In the genomic region with DNA sequence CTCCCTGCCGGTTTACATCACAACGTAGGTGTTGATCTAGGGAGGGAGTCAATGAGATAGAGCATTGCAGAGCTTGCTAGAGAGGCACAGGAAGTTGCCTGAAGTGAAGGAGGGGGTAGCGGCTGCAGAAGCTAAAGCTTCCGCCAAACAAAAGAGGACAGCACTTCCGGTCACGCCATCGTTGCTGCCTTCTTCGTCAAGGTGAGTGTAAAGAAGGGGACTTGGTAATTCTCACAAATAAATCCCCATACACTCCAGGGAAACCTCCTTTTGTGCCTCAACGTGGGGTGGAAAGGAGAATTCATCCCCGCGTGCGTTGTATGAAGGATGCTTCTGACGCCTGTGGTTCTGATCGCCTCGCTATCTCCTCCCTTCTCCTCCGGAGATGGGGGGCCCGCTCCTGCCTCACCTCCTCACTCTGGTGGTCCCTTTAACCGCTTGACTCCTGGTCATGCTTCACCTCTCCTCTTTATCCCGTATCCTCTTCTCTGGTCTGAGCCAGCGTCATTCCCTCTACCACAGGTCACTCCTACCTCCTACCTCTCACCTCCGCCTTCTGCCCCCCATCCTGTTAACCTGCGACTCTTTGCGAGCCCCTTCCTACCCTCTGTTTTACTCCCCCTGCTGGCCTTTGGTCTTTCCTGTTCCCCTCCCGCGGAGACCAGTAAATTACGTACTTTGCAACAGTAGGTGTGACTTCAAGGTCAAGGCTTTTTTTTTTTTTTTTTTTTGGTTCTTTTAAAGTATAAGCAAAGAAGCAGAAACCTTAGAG, we compare ENCODE assay signal across 8 cellular contexts. TPM values are rescaled to one million over a fixed set of nuclear protein-coding genes. Genes with fewer than 3 reads are reported as not detected.
DNase-seq lines count a peak whose midpoint lies in the region; TF ChIP-seq lines count a peak whose summit lies in the region.

No MANE protein-coding gene starts in this region.

- H3K36me3 ChIP-seq in iPS-15b (ENCODE audit: control insufficient read depth, insufficient read depth, low read length) = no peaks in the 10 kb centered on the region
- no peaks in the 10 kb centered on the region for H3K36me3 ChIP-seq in skeletal muscle satellite cell (ENCODE audit: insufficient read depth, low read length)

- H3K9me3 ChIP-seq in iPS-15b (ENCODE audit: control insufficient read depth, insufficient read depth, low read length) (no peaks in the 10 kb centered on the region), skeletal muscle satellite cell (replicated peaks; ENCODE audit: low read length) (no peaks in the 10 kb centered on the region)

- H3K9ac ChIP-seq in iPS-15b (ENCODE audit: low read depth, low read length) (peak overlapping the region; percentile 88), skeletal muscle satellite cell (ENCODE audit: low read depth, low read length) (peak overlapping the region; percentile 83)

- DNase-seq in G401 (ENCODE audit: low spot score) (peak; percentile 88), H4 (ENCODE audit: low spot score) (peak; percentile 79), NAMALWA (ENCODE audit: low spot score) (peak; percentile 85), T-helper 2 cell (peak in 4 of 5 experiments; percentile 4 to 87 (median 43)), astrocyte of the spinal cord (ENCODE audit: low read depth, low spot score) (peak; percentile 62), NCI-H1694 (lab: John Stamatoyannopoulos, UW) (no peak)

- no peak for TF ChIP-seq CTCF in astrocyte of the spinal cord (IDR thresholded peaks at IDR 0.05; ENCODE audit: low read depth, low read length)

- peak overlapping the region; percentile 77 for H3K4me2 ChIP-seq in skeletal muscle satellite cell (ENCODE audit: low read length)

- no peaks in the 10 kb centered on the region for H3K27me3 ChIP-seq in iPS-15b (ENCODE audit: control insufficient read depth, insufficient read depth, low read length)
- H3K27me3 ChIP-seq in skeletal muscle satellite cell (ENCODE audit: control insufficient read depth, insufficient read depth, low read length) = peaks cover 4% of the 10 kb centered on the region

- H3K4me1 ChIP-seq in iPS-15b (ENCODE audit: control insufficient read depth, insufficient read depth, low read length) (no peaks in the 10 kb centered on the region), skeletal muscle satellite cell (ENCODE audit: control insufficient read depth, insufficient read depth, low read length) (no peaks in the 10 kb centered on the region)

- peak overlapping the region; percentile 73 for H3K4me3 ChIP-seq in astrocyte of the spinal cord (ENCODE audit: low read depth, low read length)
- peak overlapping the region; percentile 86 for H3K4me3 ChIP-seq in iPS-15b (ENCODE audit: low read depth, low read length)
- H3K4me3 ChIP-seq in skeletal muscle satellite cell (ENCODE audit: low read length) = peak overlapping the region; percentile 75

- in situ Hi-C loops in G401 (cut with HindIII; ENCODE audit: low sequenced_read_pairs) = no loop called here
- in situ Hi-C loops in astrocyte of the spinal cord (cut with HindIII; ENCODE audit: low sequenced_read_pairs) = no loop called here

RNA-seq across cellular contexts. Expression of a gene that starts 59.9 kb away (rescaled TPM):
- 6.2 and 9.4 TPM in 2 replicates for total RNA-seq in G401 (2014; rRNA removed; shearing (Covaris generic))
- 9.6 and 11.8 TPM in 2 replicates for total RNA-seq in H4 (2014; rRNA removed; shearing (Covaris generic))
- total RNA-seq in skeletal muscle satellite cell (2012; rRNA removed) = 6.1 and 8.5 TPM in 2 replicates
